In the genomic region with DNA sequence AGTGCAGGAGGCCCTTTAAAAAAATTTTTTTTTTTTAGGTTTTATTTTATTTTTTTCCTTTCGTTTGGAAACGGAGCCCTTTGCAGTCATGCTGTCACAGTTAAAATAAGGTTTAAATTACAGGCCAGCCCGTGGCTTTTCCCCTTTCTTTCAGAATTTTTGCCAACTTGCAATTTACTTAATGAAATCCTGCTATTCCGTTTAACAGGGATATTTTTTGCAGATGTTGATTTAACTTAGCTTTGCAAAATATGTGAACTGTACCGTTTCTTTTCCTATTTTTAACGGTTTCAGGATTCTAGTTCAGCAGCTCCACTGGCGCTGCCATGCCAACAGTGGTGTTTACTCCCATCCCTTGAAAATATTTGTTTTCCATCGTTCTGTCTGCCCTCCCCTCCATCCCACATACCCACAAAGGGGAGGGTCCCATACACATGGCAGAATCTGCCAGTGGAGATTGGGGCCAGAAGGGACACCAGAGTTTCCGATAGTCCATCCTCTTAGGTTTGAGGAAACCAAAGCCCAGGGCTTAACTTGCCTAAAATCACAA, we compare ENCODE assay signal across 1 cellular context.
A peak's percentile ranks its signal among the peaks of the same experiment; 100 is the strongest.
TF ChIP-seq lines count a peak whose summit lies in the region.

No MANE protein-coding gene starts in this region.

TF ChIP-seq in IMR-90, 13 proteins besides CTCF, POLR2A, EP300 and RAD21:
- TF ChIP-seq, protein P1, sequence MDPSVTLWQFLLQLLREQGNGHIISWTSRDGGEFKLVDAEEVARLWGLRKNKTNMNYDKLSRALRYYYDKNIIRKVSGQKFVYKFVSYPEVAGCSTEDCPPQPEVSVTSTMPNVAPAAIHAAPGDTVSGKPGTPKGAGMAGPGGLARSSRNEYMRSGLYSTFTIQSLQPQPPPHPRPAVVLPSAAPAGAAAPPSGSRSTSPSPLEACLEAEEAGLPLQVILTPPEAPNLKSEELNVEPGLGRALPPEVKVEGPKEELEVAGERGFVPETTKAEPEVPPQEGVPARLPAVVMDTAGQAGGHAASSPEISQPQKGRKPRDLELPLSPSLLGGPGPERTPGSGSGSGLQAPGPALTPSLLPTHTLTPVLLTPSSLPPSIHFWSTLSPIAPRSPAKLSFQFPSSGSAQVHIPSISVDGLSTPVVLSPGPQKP (IDR thresholded peaks at IDR 0.05; ENCODE audit: borderline replicate concordance, low read depth, low read length), result no peak
- TF ChIP-seq CEBPB (IDR thresholded peaks at IDR 0.05; ENCODE audit: low read depth, low read length) (no peak), MXI1 (IDR thresholded peaks at IDR 0.05; ENCODE audit: borderline replicate concordance, low read depth, low read length) (no peak), MAFK (IDR thresholded peaks at IDR 0.05; ENCODE audit: low read depth, low read length) (peak; percentile 49)
TF ChIP-seq in IMR-90: peak in this region for 1.
